In genomic region chr9:130267930-130268329, GRCh38 we compare ENCODE assay signal across 20 cellular contexts. TPM values are rescaled to one million over a fixed set of nuclear protein-coding genes. Genes with fewer than 3 reads are reported as not detected.
DNase-seq lines count a peak whose midpoint lies in the region; ATAC-seq and TF ChIP-seq lines count a peak whose summit lies in the region.
"Had no signal": no experiment of that assay in that cellular context is flagged by ENCODE, and none has a peak within 500 bp of the region (broad histone marks: within the 10 kb centered on the region; RNA-seq: fewer than 3 reads in every experiment).

No MANE protein-coding gene starts in this region.

- no peaks in the 10 kb centered on the region for H3K9me3 ChIP-seq in gastrocnemius medialis
- H3K9me3 ChIP-seq: BE2C, left lung, right lobe of liver had no signal

- peaks cover 14% of the 10 kb centered on the region for H3K27me3 Mint-ChIP-seq in glutamatergic neuron (ENCODE audit: unreplicated experiment)
- peaks cover 62 to 97% of the 10 kb centered on the region in 2 donors for H3K27me3 Mint-ChIP-seq in effector memory CD8-positive, alpha-beta T cell

- H3K4me1 Mint-ChIP-seq in glutamatergic neuron (ENCODE audit: low read depth, unreplicated experiment): peaks cover 13% of the 10 kb centered on the region
- peaks cover 0 to 6% of the 10 kb centered on the region in 2 donors for H3K4me1 Mint-ChIP-seq in effector memory CD8-positive, alpha-beta T cell (ENCODE audit: low read depth in 2 of 2)

- H3K36me3 Mint-ChIP-seq in glutamatergic neuron (ENCODE audit: unreplicated experiment): no peaks in the 10 kb centered on the region
- peaks cover 5% of the 10 kb centered on the region for H3K36me3 Mint-ChIP-seq in effector memory CD8-positive, alpha-beta T cell (ENCODE audit: insufficient read depth)

- H3K4me3 ChIP-seq in gastrocnemius medialis: peak overlapping the region in 1 of 4 donors; percentile 2
- H3K4me3 ChIP-seq: cardiac muscle cell, left lung, right lobe of liver had no signal

- H3K9me3 Mint-ChIP-seq in glutamatergic neuron (ENCODE audit: unreplicated experiment): peaks cover 4% of the 10 kb centered on the region
- H3K9me3 Mint-ChIP-seq in effector memory CD8-positive, alpha-beta T cell: no peaks in the 10 kb centered on the region
- H3K9me3 Mint-ChIP-seq: stimulated activated naive CD8-positive, alpha-beta T cell treated with anti-CD3 and anti-CD28 coated beads, Interleukin-15, amount 100 ng/mL, for 72 hours had no signal

- no peak for TF ChIP-seq CTCF in glutamatergic neuron (IDR thresholded peaks at IDR 0.05; ENCODE audit: partially characterized antibody, unreplicated experiment)
- TF ChIP-seq CTCF in gastrocnemius medialis (IDR thresholded peaks at IDR 0.05 in 4 of 5, conservative IDR thresholded peaks at IDR 0.05 in 1 of 5): no peak

- H3K4me1 ChIP-seq in gastrocnemius medialis: peaks cover 6 to 7% of the 10 kb centered on the region in 2 donors

- DNase-seq in NCI-H146 (lab: John Stamatoyannopoulos, UW) (peak; percentile 18), NCI-H146 treated with DMSO at 0.1 percent for 48 hours (lab: John Stamatoyannopoulos, UW; ENCODE audit: unreplicated experiment) (no peak), RKO (ENCODE audit: low spot score) (peak; percentile 34), glutamatergic neuron (no peak), gastrocnemius medialis (peak in 1 of 2 donors; percentile 58), cerebellar nuclear complex (lab: John Stamatoyannopoulos, UW) (no peak)
- no peak for DNase-seq in NK-92 treated with Interleukin-12 subunit alpha and Interleukin-12 subunit beta, amount 100 ng/mL, for 24 hours (lab: John Stamatoyannopoulos, UW)
- DNase-seq in effector memory CD8-positive, alpha-beta T cell: no peak
- DNase-seq: 8988T; activated CD4-positive, alpha-beta T cell treated with anti-CD3 and anti-CD28 coated beads for 1 hour; activated effector memory CD4-positive, alpha-beta T cell treated with anti-CD3 and anti-CD28 coated beads, Interleukin-2, amount 50 U/mL, for 16 hours; Calu3; left lung; NCI-H2227 treated with DMSO at 0.1 percent for 48 hours; right lobe of liver; stimulated activated CD4-positive, alpha-beta T cell treated with anti-CD3 and anti-CD28 coated beads, Interleukin-2, amount 100 ng/mL, for 48 hours; stimulated activated naive CD8-positive, alpha-beta T cell treated with anti-CD3 and anti-CD28 coated beads, Interleukin-15, amount 100 ng/mL, for 72 hours had no signal

- no peak for TF ChIP-seq POLR2A in gastrocnemius medialis (IDR thresholded peaks at IDR 0.05)

- H3K4me3 Mint-ChIP-seq in glutamatergic neuron (ENCODE audit: unreplicated experiment): peak overlapping the region; percentile 45
- H3K4me3 Mint-ChIP-seq in effector memory CD8-positive, alpha-beta T cell: no peak overlapping the region
- H3K4me3 Mint-ChIP-seq: stimulated activated naive CD8-positive, alpha-beta T cell treated with anti-CD3 and anti-CD28 coated beads, Interleukin-15, amount 100 ng/mL, for 72 hours had no signal

- peak overlapping the region; percentile 51 to 73 (median 70) for H3K27ac ChIP-seq in gastrocnemius medialis
- H3K27ac ChIP-seq: cardiac muscle cell, right lobe of liver, RWPE1 had no signal

- intact Hi-C loops in gastrocnemius medialis (cut with DNase I; ENCODE audit: low total_unique reads): no loop called here

- in situ Hi-C loops in gastrocnemius medialis (cut with MboI; ENCODE audit: low sequenced_read_pairs in 4 of 4): no loop called here

- H3K27me3 ChIP-seq in gastrocnemius medialis: peaks cover 70 to 80% (median 77%) of the 10 kb centered on the region in 3 donors
- H3K27me3 ChIP-seq: BE2C, right lobe of liver had no signal

- H3K36me3 ChIP-seq in gastrocnemius medialis: no peaks in the 10 kb centered on the region
- H3K36me3 ChIP-seq: BE2C, cardiac muscle cell, left lung, right lobe of liver had no signal

- H3K27ac Mint-ChIP-seq in glutamatergic neuron (ENCODE audit: unreplicated experiment): peak overlapping the region; percentile 57
- no peak overlapping the region for H3K27ac Mint-ChIP-seq in effector memory CD8-positive, alpha-beta T cell
- H3K27ac Mint-ChIP-seq: stimulated activated naive CD8-positive, alpha-beta T cell treated with anti-CD3 and anti-CD28 coated beads, Interleukin-15, amount 100 ng/mL, for 72 hours had no signal

- peak; percentile 23 to 41 for ATAC-seq in gastrocnemius medialis
- ATAC-seq in effector memory CD8-positive, alpha-beta T cell (replicated peaks): no peak
- ATAC-seq: left lung; stimulated activated naive CD8-positive, alpha-beta T cell treated with anti-CD3 and anti-CD28 coated beads, Interleukin-15, amount 100 ng/mL, for 72 hours had no signal

RNA-seq across cellular contexts. Expression of gene HMCN2, which starts 2.4 kb away (rescaled TPM):
- total RNA-seq in glutamatergic neuron (ENCODE audit: unreplicated experiment) (9.3 TPM), gastrocnemius medialis (1 to 10 TPM; 1.9 to 8.5 (median 7.7) TPM)
- total RNA-seq: Calu3 had no signal

Comparison
In these comparisons a context has a peak if more than half of its experiments do, and no peak if none do; other contexts are left out.
1. DNase-seq: peak in NCI-H146 (single experiment) and RKO (single experiment); none in NCI-H146 treated with DMSO at 0.1 percent for 48 hours (single experiment), glutamatergic neuron (single experiment), cerebellar nuclear complex (0 of 2), NK-92 treated with Interleukin-12 subunit alpha and Interleukin-12 subunit beta, amount 100 ng/mL, for 24 hours (single experiment) and effector memory CD8-positive, alpha-beta T cell (0 of 3).